ENCODE assay signal across 10 cellular contexts in genomic region chr2:951224-952006, GRCh38. TPM values are rescaled to one million over a fixed set of nuclear protein-coding genes. Genes with fewer than 3 reads are reported as not detected.
A peak's percentile ranks its signal among the peaks of the same experiment; 100 is the strongest.
DNase-seq lines count a peak whose midpoint lies in the region; ATAC-seq and TF ChIP-seq lines count a peak whose summit lies in the region.
"Had no signal": no experiment of that assay in that cellular context is flagged by ENCODE, and none has a peak within 500 bp of the region (broad histone marks: within the 10 kb centered on the region; RNA-seq: fewer than 3 reads in every experiment).

No MANE protein-coding gene starts in this region.

- H3K9ac ChIP-seq in GM23248, result no peak overlapping the region

- H3K36me3 ChIP-seq in GM23248 (ENCODE audit: low read depth), result no peaks in the 10 kb centered on the region
- no peaks in the 10 kb centered on the region for H3K36me3 ChIP-seq in iPS DF 6.9 (ENCODE audit: control insufficient read depth, insufficient read depth, low read length)

- DNase-seq in GM23248 (peak; percentile 6), WTC11 (ENCODE audit: low spot score) (peak; percentile 36), iPS DF 6.9 (ENCODE audit: low read depth, low spot score) (no peak), skeletal muscle cell (ENCODE audit: low read depth) (no peak), GM13977 (ENCODE audit: low spot score) (no peak)
- DNase-seq: hippocampal formation had no signal

- H3K27me3 Mint-ChIP-seq in WTC11 (ENCODE audit: low read depth), result peaks cover 4% of the 10 kb centered on the region

- H2AFZ ChIP-seq in GM23248, result no peak overlapping the region

- H3K79me2 ChIP-seq in GM23248 (ENCODE audit: insufficient read depth), result no peaks in the 10 kb centered on the region

- H3K4me3 ChIP-seq in GM23248, result no peak overlapping the region
- peak overlapping the region; percentile 71 for H3K4me3 ChIP-seq in iPS DF 6.9 (ENCODE audit: low read length)
- H3K4me3 ChIP-seq in skeletal muscle cell (ENCODE audit: low read depth, low read length), result peak overlapping the region; percentile 52

- 10 to 13% methylated on average over 30 to 33 of the region's 34 CpGs for WGBS in GM23248 (ENCODE audit: low coverage in 1 of 2, low lambda C conversion rate in 2 of 2, missing lambda C conversion rate in 2 of 2), 2 experiments
- WGBS in iPS DF 6.9 (ENCODE audit: insufficient coverage, insufficient read length), result no CpG with 5 or more reads among the region's 34 CpGs

- H3K27ac Mint-ChIP-seq in WTC11, result no peak overlapping the region

- H3K9me3 Mint-ChIP-seq in WTC11, result no peaks in the 10 kb centered on the region

- H3K4me3 Mint-ChIP-seq in WTC11, result peak overlapping the region; percentile 89

- in situ Hi-C loops in GM23248 (cut with MboI), result no loop called here
- in situ Hi-C loops in GM13977 (cut with MboI; ENCODE audit: low pct_unique_long_range_greater_than_20kb, low sequenced_read_pairs, unreplicated experiment), result no loop called here

- H3K27ac ChIP-seq in GM23248, result no peak overlapping the region
- H3K27ac ChIP-seq in iPS DF 6.9 (ENCODE audit: low read length), result no peak overlapping the region

- H3K27me3 ChIP-seq in GM23248 (replicated peaks; ENCODE audit: insufficient read depth) (peaks cover 40% of the 10 kb centered on the region), iPS DF 6.9 (ENCODE audit: control insufficient read depth, insufficient read depth, low read length) (no peaks in the 10 kb centered on the region)

- no peaks in the 10 kb centered on the region for H3K36me3 Mint-ChIP-seq in WTC11

- H3K4me1 Mint-ChIP-seq in WTC11, result peaks cover 67% of the 10 kb centered on the region

- no peaks in the 10 kb centered on the region for H4K20me1 ChIP-seq in GM23248 (ENCODE audit: insufficient read depth)

- H3K9me3 ChIP-seq in GM23248 (ENCODE audit: low read depth) (no peaks in the 10 kb centered on the region), iPS DF 6.9 (ENCODE audit: control insufficient read depth, insufficient read depth, low read length) (no peaks in the 10 kb centered on the region)

- TF ChIP-seq CTCF in WTC11 (IDR thresholded peaks at IDR 0.05), result no peak
- TF ChIP-seq CTCF in GM13977 (IDR thresholded peaks at IDR 0.05; ENCODE audit: extremely low read depth, insufficient read depth, missing control alignments), result no peak

- no peak overlapping the region for H3K4me2 ChIP-seq in GM23248 (ENCODE audit: unreplicated experiment)

- H3K4me1 ChIP-seq in GM23248 (ENCODE audit: insufficient read depth), result no peaks in the 10 kb centered on the region
- H3K4me1 ChIP-seq in iPS DF 6.9 (ENCODE audit: control insufficient read depth, insufficient read depth, low read length), result peaks cover 6% of the 10 kb centered on the region

- no peaks in the 10 kb centered on the region for H3F3A ChIP-seq in GM23248 (ENCODE audit: insufficient read depth)

- ATAC-seq in WTC11 (peak; percentile 8), HG03095 (IDR thresholded peaks at IDR 0.05; ENCODE audit: unreplicated experiment) (no peak), GM19397 (IDR thresholded peaks at IDR 0.05; ENCODE audit: unreplicated experiment) (no peak), HG02973 (IDR thresholded peaks at IDR 0.05; ENCODE audit: unreplicated experiment) (no peak)
- ATAC-seq: Panc1 had no signal

- no peaks in the 10 kb centered on the region for H3K9me2 ChIP-seq in GM23248 (ENCODE audit: insufficient read depth)

- POLR2A ChIA-PET in WTC11 (lab: Charles Lee), result interaction anchor here (0.6 kb wide), 1 partner anchor 211 kb away, joined by 4 read pairs; no protein-coding TSS in a partner anchor

- CTCF ChIA-PET in WTC11 (lab: Charles Lee), result interaction anchor here (1.0 kb wide), 2 partner anchors 100 to 211 kb away, joined by 3 to 4 read pairs; no protein-coding TSS in a partner anchor

TF ChIP-seq in WTC11, 78 proteins besides CTCF, POLR2A, EP300 and RAD21 (continues in another document):
- TF ChIP-seq ETV6 (CRISPR knock-in tag; IDR thresholded peaks at IDR 0.05) (no peak), RELA (CRISPR knock-in tag; IDR thresholded peaks at IDR 0.05; ENCODE audit: borderline replicate concordance) (no peak), USF1 (CRISPR knock-in tag; IDR thresholded peaks at IDR 0.05) (peak; percentile 63), ZNF281 (CRISPR knock-in tag; IDR thresholded peaks at IDR 0.05) (0 out of 2 replicates have a peak, but pooled peaks have one; percentile 49), USF2 (CRISPR knock-in tag; IDR thresholded peaks at IDR 0.05) (peak; percentile 63; the same call in 1 of the 2 replicates), ATF3 (CRISPR knock-in tag; conservative IDR thresholded peaks at IDR 0.05) (no peak; the same call in 1 of the 2 replicates), ZNF512 (CRISPR knock-in tag; IDR thresholded peaks at IDR 0.05; ENCODE audit: borderline replicate concordance) (no peak)

RNA-seq across cellular contexts. Expression of gene SNTG2, which starts 0.8 kb away (rescaled TPM):
- total RNA-seq in GM23248 (2014; rRNA removed; shearing (Covaris generic)), result not detected in 2 replicates
- polyA plus RNA-seq in GM23248 (2016; fragmentation: Nextera tagmentation; extraction: Ambion mirVana), result not detected in 2 replicates
- 20.5 to 30.1 TPM (median 27.8 TPM) in 3 replicates for total RNA-seq in WTC11 (2021)

Comparison
In these comparisons a context has a peak if more than half of its experiments do, and no peak if none do; other contexts are left out.
1. DNase-seq: peak in GM23248 (single experiment) and WTC11 (single experiment); none in iPS DF 6.9 (single experiment), skeletal muscle cell (single experiment) and GM13977 (single experiment).
2. RNA of gene SNTG2, which starts 0.8 kb away (total RNA-seq): 20.5 to 30.1 TPM in WTC11; not detected in GM23248; every median in the first group is over 10 times any median in the second.